Comparison of ENCODE assay signal across 11 cellular contexts in the genomic region with DNA sequence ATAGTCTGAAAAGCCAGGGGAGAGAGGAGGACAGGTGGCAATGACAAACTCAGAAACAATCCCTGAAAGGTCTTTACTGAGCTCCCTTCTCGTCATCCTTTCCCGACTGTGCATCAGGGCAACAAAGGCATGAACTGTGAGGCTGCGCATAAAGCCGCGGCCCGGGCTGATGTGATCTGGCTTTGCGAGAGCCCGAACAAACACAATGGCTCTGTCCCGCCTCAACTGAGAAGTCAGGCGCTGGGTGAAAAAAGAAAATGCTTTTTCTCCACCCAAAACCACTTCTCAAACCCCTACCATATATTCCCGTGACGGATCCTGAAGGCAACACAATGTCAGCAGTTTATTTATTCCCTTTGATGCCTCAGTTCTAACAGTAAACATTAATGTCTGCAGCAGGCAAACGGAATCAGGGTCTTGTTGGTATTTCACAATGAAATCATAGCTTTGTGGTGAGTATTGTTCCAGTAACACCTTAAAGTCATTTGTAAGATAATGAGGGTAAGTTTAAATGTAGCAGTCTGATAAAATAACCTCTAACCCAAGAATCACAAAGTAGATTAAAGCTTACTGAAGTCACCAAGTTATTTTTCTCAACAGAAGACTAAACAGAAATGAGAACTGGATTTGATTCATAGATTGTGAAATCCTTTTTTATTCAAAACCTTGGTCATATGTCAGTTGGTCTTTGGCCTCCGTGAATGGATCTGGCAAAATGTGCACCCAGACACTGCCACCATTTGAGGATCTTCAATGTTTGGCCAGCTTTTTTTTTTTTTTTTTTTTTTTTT.
DNase-seq lines count a peak whose midpoint lies in the region; ATAC-seq and TF ChIP-seq lines count a peak whose summit lies in the region.
"Had no signal": no experiment of that assay in that cellular context is flagged by ENCODE, and none has a peak within 500 bp of the region (broad histone marks: within the 10 kb centered on the region; RNA-seq: fewer than 3 reads in every experiment).

No MANE protein-coding gene starts in this region.

- H3K4me1 ChIP-seq in gastroesophageal sphincter, result peaks cover 33 to 75% (median 35%) of the 10 kb centered on the region in 3 donors

- H3K36me3 ChIP-seq in gastroesophageal sphincter, result no peaks in the 10 kb centered on the region

- TF ChIP-seq CTCF in WI38 (IDR thresholded peaks at IDR 0.05; ENCODE audit: low read depth, low read length) (no peak), gastroesophageal sphincter (IDR thresholded peaks at IDR 0.05) (no peak), omental fat pad (IDR thresholded peaks at IDR 0.05) (no peak)

- H3K4me3 ChIP-seq in WI38 (ENCODE audit: low read depth, low read length) (peak overlapping the region; percentile 2; the same call in 1 of the 2 replicates), gastroesophageal sphincter (no peak overlapping the region)

- peak overlapping the region in 3 of 4 donors; percentile 23 to 89 (median 85) for H3K27ac ChIP-seq in gastroesophageal sphincter

- H3K9me3 Mint-ChIP-seq in naive thymus-derived CD8-positive, alpha-beta T cell, result peaks cover 0 to 6% (median 0%) of the 10 kb centered on the region in 9 donors
- H3K9me3 Mint-ChIP-seq: activated B cell treated with CpG ODN at 0.5 μM for 24 hours had no signal

- H3K27me3 Mint-ChIP-seq in naive thymus-derived CD8-positive, alpha-beta T cell, result peaks cover 0 to 13% (median 3%) of the 10 kb centered on the region in 5 donors
- H3K27me3 Mint-ChIP-seq: activated B cell treated with CpG ODN at 0.5 μM for 24 hours; dendritic cell treated with granulocyte-macrophage colony-stimulating factor and Interleukin-4, amounts not matched to agents 40 ng/mL and 50 ng/mL, for 4 days had no signal

- H3K27me3 ChIP-seq in gastroesophageal sphincter, result no peaks in the 10 kb centered on the region

- TF ChIP-seq EP300 in gastroesophageal sphincter (IDR thresholded peaks at IDR 0.05), result no peak

- no peak overlapping the region for H3K4me3 Mint-ChIP-seq in naive thymus-derived CD8-positive, alpha-beta T cell
- H3K4me3 Mint-ChIP-seq: activated B cell treated with CpG ODN at 0.5 μM for 24 hours; CD8-positive, alpha-beta memory T cell; dendritic cell treated with granulocyte-macrophage colony-stimulating factor and Interleukin-4, amounts not matched to agents 40 ng/mL and 50 ng/mL, for 4 days had no signal

- H3K27ac Mint-ChIP-seq in naive thymus-derived CD8-positive, alpha-beta T cell, result no peak overlapping the region
- H3K27ac Mint-ChIP-seq: activated B cell treated with CpG ODN at 0.5 μM for 24 hours; CD8-positive, alpha-beta memory T cell; dendritic cell treated with granulocyte-macrophage colony-stimulating factor and Interleukin-4, amounts not matched to agents 40 ng/mL and 50 ng/mL, for 4 days had no signal

- ATAC-seq in gastroesophageal sphincter, result peak; percentile 48
- ATAC-seq in omental fat pad (ENCODE audit: low FRiP score), result peak; percentile 27
- no peak for ATAC-seq in HG02798 (IDR thresholded peaks at IDR 0.05; ENCODE audit: poor library complexity, unreplicated experiment)
- ATAC-seq in naive thymus-derived CD8-positive, alpha-beta T cell, result no peak

- no peak for TF ChIP-seq POLR2A in gastroesophageal sphincter (IDR thresholded peaks at IDR 0.05)

- POLR2A ChIA-PET in naive thymus-derived CD8-positive, alpha-beta T cell (lab: Charles Lee), result no interaction called here

- no peaks in the 10 kb centered on the region for H3K9me3 ChIP-seq in gastroesophageal sphincter

- 65 to 68% methylated on average over 12 to 13 of the region's 14 CpGs for WGBS in gastroesophageal sphincter (ENCODE audit: low coverage in 1 of 2), 2 donors

- H3K4me1 Mint-ChIP-seq in naive thymus-derived CD8-positive, alpha-beta T cell, result no peaks in the 10 kb centered on the region
- H3K4me1 Mint-ChIP-seq: activated B cell treated with CpG ODN at 0.5 μM for 24 hours; CD8-positive, alpha-beta memory T cell had no signal

- DNase-seq in C1 segment of cervical spinal cord (lab: John Stamatoyannopoulos, UW) (peak in 13 of 14 donors; percentile 10 to 89 (median 65)), omental fat pad (ENCODE audit: low spot score) (no peak), germinal center (ENCODE audit: low spot score) (no peak), NCI-H1105 treated with DMSO at 0.1 percent for 48 hours (lab: John Stamatoyannopoulos, UW) (no peak)
- no peak for DNase-seq in naive thymus-derived CD8-positive, alpha-beta T cell
- DNase-seq: activated B cell treated with CpG ODN at 0.5 μM for 24 hours; CD8-positive, alpha-beta memory T cell had no signal

- peaks cover 0 to 3% (median 0%) of the 10 kb centered on the region in 3 donors for H3K36me3 Mint-ChIP-seq in naive thymus-derived CD8-positive, alpha-beta T cell
- H3K36me3 Mint-ChIP-seq: CD8-positive, alpha-beta memory T cell had no signal

Comparison
In these comparisons a context has a peak if more than half of its experiments do, and no peak if none do; other contexts are left out.
1. DNase-seq: peak in C1 segment of cervical spinal cord (13 of 14); none in omental fat pad (single experiment), germinal center (single experiment), NCI-H1105 treated with DMSO at 0.1 percent for 48 hours (single experiment) and naive thymus-derived CD8-positive, alpha-beta T cell (0 of 10).
2. ATAC-seq: peak in gastroesophageal sphincter (single experiment) and omental fat pad (single experiment); none in HG02798 (single experiment) and naive thymus-derived CD8-positive, alpha-beta T cell (0 of 2).